23 cellular contexts compared by ENCODE assay signal in genomic region chrX:41689711-41690110, GRCh38. TPM values are rescaled to one million over a fixed set of nuclear protein-coding genes. Genes with fewer than 3 reads are reported as not detected.
"Had no signal": no experiment of that assay in that cellular context is flagged by ENCODE, and none has a peak within 500 bp of the region (broad histone marks: within the 10 kb centered on the region; RNA-seq: fewer than 3 reads in every experiment).

No MANE protein-coding gene starts in this region.

- ATAC-seq: natural killer cell; pancreas; sciatic nerve; stimulated activated memory B cell treated with anti-CD40 and anti-IgM and Interleukin-4, amounts not matched to agents 10 μg/mL and 1 μg/mL and 100 μg/mL, for 72 hours had no signal

- H3K4me2 ChIP-seq: SK-N-SH, smooth muscle cell had no signal

- H3K36me3 Mint-ChIP-seq: natural killer cell had no signal

- H3K27ac ChIP-seq: epithelial cell of prostate, pancreas, tibial nerve had no signal

- H3K4me1 ChIP-seq: pancreas, tibial nerve had no signal

- H3K9me3 ChIP-seq: left ventricle myocardium inferior, pancreas, SK-N-SH, tibial nerve had no signal

- H3K27me3 Mint-ChIP-seq: activated CD4-positive, alpha-beta T cell treated with anti-CD3 and anti-CD28 coated beads, Interleukin-2, amount 10 ng/mL, durations not matched to agents 24 days and 14 days; stimulated activated memory B cell treated with anti-CD40 and anti-IgM and Interleukin-4, amounts not matched to agents 10 μg/mL and 1 μg/mL and 100 μg/mL, for 72 hours had no signal

- H3K4me3 ChIP-seq: left ventricle myocardium inferior, pancreas, smooth muscle cell had no signal

- H3K4me3 Mint-ChIP-seq: activated CD4-positive, alpha-beta T cell treated with anti-CD3 and anti-CD28 coated beads, Interleukin-2, amount 10 ng/mL, durations not matched to agents 24 days and 14 days; activated naive CD4-positive, alpha-beta T cell treated with anti-CD3 and anti-CD28 coated beads for 36 hours; activated T-cell treated with anti-CD3 and anti-CD28 coated beads, Interleukin-2, amount 50 U/mL, for 4 hours; endodermal cell; natural killer cell; stimulated activated memory B cell treated with anti-CD40 and anti-IgM and Interleukin-4, amounts not matched to agents 10 μg/mL and 1 μg/mL and 100 μg/mL, for 72 hours had no signal

- DNase-seq: activated CD4-positive, alpha-beta T cell treated with anti-CD3 and anti-CD28 coated beads, Interleukin-2, amount 10 ng/mL, durations not matched to agents 24 days and 14 days; activated CD8-positive, alpha-beta memory T cell treated with anti-CD3 and anti-CD28 coated beads, Interleukin-2, amount 50 U/mL, for 4 hours; activated naive CD4-positive, alpha-beta T cell treated with anti-CD3 and anti-CD28 coated beads for 36 hours; activated T-cell treated with anti-CD3 and anti-CD28 coated beads, Interleukin-2, amount 50 U/mL, for 4 hours; endodermal cell; head of caudate nucleus; left ventricle myocardium inferior; mesendoderm; natural killer cell; pancreas; SHP77 treated with DMSO at 0.1 percent for 48 hours; SK-N-SH; stimulated activated CD4-positive, alpha-beta T cell treated with anti-CD3 and anti-CD28 coated beads, Interleukin-4, amount 100 ng/mL, for 4 hours had no signal

- H3K27ac Mint-ChIP-seq: activated CD4-positive, alpha-beta T cell treated with anti-CD3 and anti-CD28 coated beads, Interleukin-2, amount 10 ng/mL, durations not matched to agents 24 days and 14 days; activated naive CD4-positive, alpha-beta T cell treated with anti-CD3 and anti-CD28 coated beads for 36 hours; endodermal cell; natural killer cell; stimulated activated memory B cell treated with anti-CD40 and anti-IgM and Interleukin-4, amounts not matched to agents 10 μg/mL and 1 μg/mL and 100 μg/mL, for 72 hours had no signal

- H3K9ac ChIP-seq: SK-N-SH had no signal

- H3K27me3 ChIP-seq: tibial nerve had no signal

- H3K36me3 ChIP-seq: left ventricle myocardium inferior, pancreas, tibial nerve had no signal

- H3K9me3 Mint-ChIP-seq: activated CD4-positive, alpha-beta T cell treated with anti-CD3 and anti-CD28 coated beads, Interleukin-2, amount 10 ng/mL, durations not matched to agents 24 days and 14 days; activated naive CD4-positive, alpha-beta T cell treated with anti-CD3 and anti-CD28 coated beads for 36 hours; activated T-cell treated with anti-CD3 and anti-CD28 coated beads, Interleukin-2, amount 50 U/mL, for 4 hours; natural killer cell; stimulated activated memory B cell treated with anti-CD40 and anti-IgM and Interleukin-4, amounts not matched to agents 10 μg/mL and 1 μg/mL and 100 μg/mL, for 72 hours had no signal

RNA-seq across cellular contexts. Expression of gene GPR34, which starts 0.9 kb away (rescaled TPM):
- total RNA-seq: activated naive CD4-positive, alpha-beta T cell treated with anti-CD3 and anti-CD28 coated beads for 36 hours; chondrocyte; endodermal cell; fibroblast of lung; kidney epithelial cell; pulmonary artery endothelial cell had no signal
- polyA plus RNA-seq: fibroblast of lung, SK-N-SH had no signal

RNA-seq across cellular contexts. Expression of gene GPR82, which starts 34.3 kb away (rescaled TPM):
- total RNA-seq: activated CD4-positive, alpha-beta T cell treated with anti-CD3 and anti-CD28 coated beads, Interleukin-2, amount 10 ng/mL, durations not matched to agents 24 days and 14 days; activated naive CD4-positive, alpha-beta T cell treated with anti-CD3 and anti-CD28 coated beads for 36 hours; chondrocyte; endodermal cell; fibroblast of lung; frontal cortex; kidney epithelial cell; pulmonary artery endothelial cell; smooth muscle cell had no signal
- polyA plus RNA-seq: fibroblast of lung, SK-N-SH had no signal
